8 cellular contexts compared by ENCODE assay signal in genomic region chr17:50547035-50547735, GRCh38. TPM values are rescaled to one million over a fixed set of nuclear protein-coding genes. Genes with fewer than 3 reads are reported as not detected.
DNase-seq lines count a peak whose midpoint lies in the region; ATAC-seq and TF ChIP-seq lines count a peak whose summit lies in the region.

Gene SPATA20 (plus strand): TSS chr17:50547174. CDS start chr17:50547209, 35 bp downstream.

- 1 to 2% methylated on average over 19 to 27 of the region's 42 CpGs for WGBS in lower leg skin, 2 donors

- ATAC-seq in GM19043 (IDR thresholded peaks at IDR 0.05; ENCODE audit: low read depth, unreplicated experiment) (peak; percentile 83), HG03432 (IDR thresholded peaks at IDR 0.05; ENCODE audit: unreplicated experiment) (peak; percentile 74)

- peak within 1 kb of the TSS; percentile 39 for H3K4me3 ChIP-seq in lower leg skin (ENCODE audit: low read depth, poor library complexity, severe bottlenecking)

- DNase-seq in Ammon's horn (ENCODE audit: low spot score) = peak; percentile 92
- DNase-seq in NCI-H524 treated with DMSO at 0.1 percent for 48 hours (lab: John Stamatoyannopoulos, UW) = peak; percentile 71
- peak; percentile 78 for DNase-seq in activated CD4-positive, alpha-beta T cell treated with anti-CD3 and anti-CD28 coated beads, Interleukin-2, amount 50 U/mL, for 4 hours
- peak; percentile 62 to 91 for DNase-seq in dermis microvascular lymphatic vessel endothelial cell (ENCODE audit: low read depth in 2 of 2)
- DNase-seq in lower leg skin (ENCODE audit: low spot score in 2 of 2) = peak; percentile 91 to 99
- peak; percentile 77 to 81 for DNase-seq in stimulated activated CD4-positive, alpha-beta T cell treated with anti-CD3 and anti-CD28 coated beads, Interleukin-4, amount 100 ng/mL, for 4 hours

- TF ChIP-seq CTCF in lower leg skin (IDR thresholded peaks at IDR 0.05) = peak in 1 of 3 donors; percentile 86

- TF ChIP-seq POLR2A in lower leg skin (IDR thresholded peaks at IDR 0.05) = peak in 1 of 2 donors; percentile 15

- intact Hi-C loops in lower leg skin (cut with DNase I; ENCODE audit: low total_unique reads) = loop anchor here (5.0 kb wide), 1 partner anchor 80 kb away; no protein-coding TSS in a partner anchor

RNA-seq across cellular contexts. Expression of gene SPATA20, which starts in this region (rescaled TPM):
- total RNA-seq in dermis microvascular lymphatic vessel endothelial cell = 37.2 and 42.2 TPM in 2 replicates
- 10 to 100 TPM; 27.6 to 56.0 (median 40.6) TPM for total RNA-seq in lower leg skin

Comparison
In these comparisons a context has a peak if more than half of its experiments do, and no peak if none do; other contexts are left out.
1. Peak in every context shown above with its lines: DNase-seq, ATAC-seq and H3K4me3 ChIP-seq.